Comparison of ENCODE assay signal across 1 cellular context in genomic region chr11:122706689-122707088, GRCh38.
TF ChIP-seq lines count a peak whose summit lies in the region.

No MANE protein-coding gene starts in this region.

TF ChIP-seq in HepG2, 621 proteins besides CTCF, POLR2A, EP300 and RAD21:
- TF ChIP-seq SRSF1 (optimal IDR thresholded peaks at IDR 0.05; ENCODE audit: low read depth, low read length) (no peak), ASH2L (IDR thresholded peaks at IDR 0.05; ENCODE audit: insufficient read length, low read depth, low read length) (peak; percentile 72), CEBPB (IDR thresholded peaks at IDR 0.05; ENCODE audit: borderline replicate concordance, low read depth, low read length) (peak; percentile 45; the same call in 1 of the 2 replicates), NCOR1 (IDR thresholded peaks at IDR 0.05; ENCODE audit: borderline replicate concordance, low read length) (no peak; the same call in 1 of the 2 replicates), ZNF335 (CRISPR knock-in tag; IDR thresholded peaks at IDR 0.05) (no peak), PRDM15 (CRISPR knock-in tag; IDR thresholded peaks at IDR 0.05) (no peak), PAWR (CRISPR knock-in tag; IDR thresholded peaks at IDR 0.05; ENCODE audit: borderline replicate concordance) (no peak), ZNF737 (CRISPR knock-in tag; IDR thresholded peaks at IDR 0.05; ENCODE audit: borderline replicate concordance) (no peak)
- TF ChIP-seq, protein P1, sequence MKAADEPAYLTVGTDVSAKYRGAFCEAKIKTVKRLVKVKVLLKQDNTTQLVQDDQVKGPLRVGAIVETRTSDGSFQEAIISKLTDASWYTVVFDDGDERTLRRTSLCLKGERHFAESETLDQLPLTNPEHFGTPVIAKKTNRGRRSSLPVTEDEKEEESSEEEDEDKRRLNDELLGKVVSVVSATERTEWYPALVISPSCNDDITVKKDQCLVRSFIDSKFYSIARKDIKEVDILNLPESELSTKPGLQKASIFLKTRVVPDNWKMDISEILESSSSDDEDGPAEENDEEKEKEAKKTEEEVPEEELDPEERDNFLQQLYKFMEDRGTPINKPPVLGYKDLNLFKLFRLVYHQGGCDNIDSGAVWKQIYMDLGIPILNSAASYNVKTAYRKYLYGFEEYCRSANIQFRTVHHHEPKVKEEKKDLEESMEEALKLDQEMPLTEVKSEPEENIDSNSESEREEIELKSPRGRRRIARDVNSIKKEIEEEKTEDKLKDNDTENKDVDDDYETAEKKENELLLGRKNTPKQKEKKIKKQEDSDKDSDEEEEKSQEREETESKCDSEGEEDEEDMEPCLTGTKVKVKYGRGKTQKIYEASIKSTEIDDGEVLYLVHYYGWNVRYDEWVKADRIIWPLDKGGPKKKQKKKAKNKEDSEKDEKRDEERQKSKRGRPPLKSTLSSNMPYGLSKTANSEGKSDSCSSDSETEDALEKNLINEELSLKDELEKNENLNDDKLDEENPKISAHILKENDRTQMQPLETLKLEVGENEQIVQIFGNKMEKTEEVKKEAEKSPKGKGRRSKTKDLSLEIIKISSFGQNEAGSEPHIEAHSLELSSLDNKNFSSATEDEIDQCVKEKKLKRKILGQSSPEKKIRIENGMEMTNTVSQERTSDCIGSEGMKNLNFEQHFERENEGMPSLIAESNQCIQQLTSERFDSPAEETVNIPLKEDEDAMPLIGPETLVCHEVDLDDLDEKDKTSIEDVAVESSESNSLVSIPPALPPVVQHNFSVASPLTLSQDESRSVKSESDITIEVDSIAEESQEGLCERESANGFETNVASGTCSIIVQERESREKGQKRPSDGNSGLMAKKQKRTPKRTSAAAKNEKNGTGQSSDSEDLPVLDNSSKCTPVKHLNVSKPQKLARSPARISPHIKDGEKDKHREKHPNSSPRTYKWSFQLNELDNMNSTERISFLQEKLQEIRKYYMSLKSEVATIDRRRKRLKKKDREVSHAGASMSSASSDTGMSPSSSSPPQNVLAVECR (CRISPR knock-in tag; IDR thresholded peaks at IDR 0.05; ENCODE audit: borderline replicate concordance) = no peak
- TF ChIP-seq, protein P2, sequence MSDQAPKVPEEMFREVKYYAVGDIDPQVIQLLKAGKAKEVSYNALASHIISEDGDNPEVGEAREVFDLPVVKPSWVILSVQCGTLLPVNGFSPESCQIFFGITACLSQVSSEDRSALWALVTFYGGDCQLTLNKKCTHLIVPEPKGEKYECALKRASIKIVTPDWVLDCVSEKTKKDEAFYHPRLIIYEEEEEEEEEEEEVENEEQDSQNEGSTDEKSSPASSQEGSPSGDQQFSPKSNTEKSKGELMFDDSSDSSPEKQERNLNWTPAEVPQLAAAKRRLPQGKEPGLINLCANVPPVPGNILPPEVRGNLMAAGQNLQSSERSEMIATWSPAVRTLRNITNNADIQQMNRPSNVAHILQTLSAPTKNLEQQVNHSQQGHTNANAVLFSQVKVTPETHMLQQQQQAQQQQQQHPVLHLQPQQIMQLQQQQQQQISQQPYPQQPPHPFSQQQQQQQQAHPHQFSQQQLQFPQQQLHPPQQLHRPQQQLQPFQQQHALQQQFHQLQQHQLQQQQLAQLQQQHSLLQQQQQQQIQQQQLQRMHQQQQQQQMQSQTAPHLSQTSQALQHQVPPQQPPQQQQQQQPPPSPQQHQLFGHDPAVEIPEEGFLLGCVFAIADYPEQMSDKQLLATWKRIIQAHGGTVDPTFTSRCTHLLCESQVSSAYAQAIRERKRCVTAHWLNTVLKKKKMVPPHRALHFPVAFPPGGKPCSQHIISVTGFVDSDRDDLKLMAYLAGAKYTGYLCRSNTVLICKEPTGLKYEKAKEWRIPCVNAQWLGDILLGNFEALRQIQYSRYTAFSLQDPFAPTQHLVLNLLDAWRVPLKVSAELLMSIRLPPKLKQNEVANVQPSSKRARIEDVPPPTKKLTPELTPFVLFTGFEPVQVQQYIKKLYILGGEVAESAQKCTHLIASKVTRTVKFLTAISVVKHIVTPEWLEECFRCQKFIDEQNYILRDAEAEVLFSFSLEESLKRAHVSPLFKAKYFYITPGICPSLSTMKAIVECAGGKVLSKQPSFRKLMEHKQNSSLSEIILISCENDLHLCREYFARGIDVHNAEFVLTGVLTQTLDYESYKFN (CRISPR knock-in tag; conservative IDR thresholded peaks at IDR 0.05) = peak; percentile 6; the same call in 1 of the 2 replicates
- TF ChIP-seq, protein P3, sequence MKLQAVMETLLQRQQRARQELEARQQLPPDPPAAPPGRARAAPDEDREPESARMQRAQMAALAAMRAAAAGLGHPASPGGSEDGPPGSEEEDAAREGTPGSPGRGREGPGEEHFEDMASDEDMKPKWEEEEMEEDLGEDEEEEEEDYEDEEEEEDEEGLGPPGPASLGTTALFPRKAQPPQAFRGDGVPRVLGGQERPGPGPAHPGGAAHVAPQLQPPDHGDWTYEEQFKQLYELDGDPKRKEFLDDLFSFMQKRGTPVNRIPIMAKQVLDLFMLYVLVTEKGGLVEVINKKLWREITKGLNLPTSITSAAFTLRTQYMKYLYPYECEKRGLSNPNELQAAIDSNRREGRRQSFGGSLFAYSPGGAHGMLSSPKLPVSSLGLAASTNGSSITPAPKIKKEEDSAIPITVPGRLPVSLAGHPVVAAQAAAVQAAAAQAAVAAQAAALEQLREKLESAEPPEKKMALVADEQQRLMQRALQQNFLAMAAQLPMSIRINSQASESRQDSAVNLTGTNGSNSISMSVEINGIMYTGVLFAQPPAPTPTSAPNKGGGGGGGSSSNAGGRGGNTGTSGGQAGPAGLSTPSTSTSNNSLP (IDR thresholded peaks at IDR 0.05; ENCODE audit: low read depth, low read length) = peak; percentile 61
